ENCODE assay signal across 13 cellular contexts in the genomic region with DNA sequence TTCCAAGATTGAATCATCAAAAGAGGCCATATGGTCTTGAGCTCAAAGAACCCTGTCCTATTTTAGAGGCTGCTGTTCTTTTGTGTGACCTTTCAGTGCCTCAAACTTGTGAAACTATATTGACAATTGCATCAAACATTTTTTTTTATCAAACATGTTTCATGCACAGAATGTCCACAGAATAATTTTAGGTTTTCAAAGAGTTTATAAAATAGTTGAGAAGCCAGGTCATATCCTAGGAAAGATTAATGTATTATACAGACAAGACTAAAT.
DNase-seq lines count a peak whose midpoint lies in the region; ATAC-seq, FAIRE-seq and TF ChIP-seq lines count a peak whose summit lies in the region.
"Had no signal": no experiment of that assay in that cellular context is flagged by ENCODE, and none has a peak within 500 bp of the region (broad histone marks: within the 10 kb centered on the region; RNA-seq: fewer than 3 reads in every experiment).

No MANE protein-coding gene starts in this region.

- FAIRE-seq in A549 (lab: Jason Lieb, UNC) (no peak), GM18507 (lab: Jason Lieb, UNC) (peak; percentile 15)

- ATAC-seq in A549: no peak
- peak; percentile 13 for ATAC-seq in HG02678 (IDR thresholded peaks at IDR 0.05; ENCODE audit: unreplicated experiment)
- ATAC-seq: HCT116, heart right ventricle, sciatic nerve had no signal

- no peak overlapping the region for H3K4me3 ChIP-seq in A549
- no peak overlapping the region for H3K4me3 ChIP-seq in lower leg skin (ENCODE audit: low read depth, poor library complexity, severe bottlenecking)
- H3K4me3 ChIP-seq: heart right ventricle had no signal

- CTCF ChIA-PET in A549 (lab: Yijun Ruan, JAX): interaction anchor here (1.1 to 1.4 kb wide), 3 partner anchors 11 to 148 kb away, joined by 3 read pairs; no protein-coding TSS in a partner anchor

- peaks cover 53% of the 10 kb centered on the region for H3K36me3 Mint-ChIP-seq in activated naive CD8-positive, alpha-beta T cell

- H3K27me3 Mint-ChIP-seq in activated naive CD8-positive, alpha-beta T cell: no peaks in the 10 kb centered on the region
- H3K27me3 Mint-ChIP-seq: activated naive CD8-positive, alpha-beta T cell treated with anti-CD3 and anti-CD28 coated beads, Interleukin-2, amount 10 ng/mL, durations not matched to agents 7 days and 5 days had no signal

- H3K4me1 Mint-ChIP-seq in activated naive CD8-positive, alpha-beta T cell (ENCODE audit: low read depth): peaks cover 67% of the 10 kb centered on the region

- peak overlapping the region; percentile 93 for H3K27ac Mint-ChIP-seq in activated naive CD8-positive, alpha-beta T cell
- H3K27ac Mint-ChIP-seq: activated naive CD8-positive, alpha-beta T cell treated with anti-CD3 and anti-CD28 coated beads, Interleukin-2, amount 10 ng/mL, durations not matched to agents 7 days and 5 days had no signal

- TF ChIP-seq EP300 in A549 (IDR thresholded peaks at IDR 0.05): no peak

- H3K4me3 Mint-ChIP-seq in activated naive CD8-positive, alpha-beta T cell: no peak overlapping the region
- H3K4me3 Mint-ChIP-seq: activated naive CD8-positive, alpha-beta T cell treated with anti-CD3 and anti-CD28 coated beads, Interleukin-2, amount 10 ng/mL, durations not matched to agents 7 days and 5 days had no signal

- H3K4me1 ChIP-seq in A549: peaks cover 85% of the 10 kb centered on the region

- TF ChIP-seq RAD21 in A549 (conservative IDR thresholded peaks at IDR 0.05 in 1 of 2, IDR thresholded peaks at IDR 0.05 in 1 of 2): no peak

- POLR2A ChIA-PET in A549 (lab: Yijun Ruan, JAX): no interaction called here

- H3K9me3 Mint-ChIP-seq in activated naive CD8-positive, alpha-beta T cell (ENCODE audit: low read depth): no peaks in the 10 kb centered on the region
- H3K9me3 Mint-ChIP-seq: activated naive CD8-positive, alpha-beta T cell treated with anti-CD3 and anti-CD28 coated beads, Interleukin-2, amount 10 ng/mL, durations not matched to agents 7 days and 5 days had no signal

- TF ChIP-seq CTCF in A549 (IDR thresholded peaks at IDR 0.05) (no peak), lower leg skin (IDR thresholded peaks at IDR 0.05) (no peak), GM10266 (IDR thresholded peaks at IDR 0.05; ENCODE audit: control insufficient read depth, insufficient read depth, low read depth, missing control alignments) (no peak)

- H3K4me2 ChIP-seq in A549: peak overlapping the region; percentile 81

- H3K27ac ChIP-seq in A549: peak overlapping the region; percentile 82 to 84
- H3K27ac ChIP-seq: heart right ventricle had no signal

- DNase-seq in A549 (ENCODE audit: low read depth in 1 of 2, low spot score in 1 of 2) (no peak), GM18507 (ENCODE audit: extremely low spot score, insufficient read length, low read depth) (no peak), lower leg skin (ENCODE audit: low spot score in 2 of 2) (no peak), GM10266 (ENCODE audit: extremely low spot score) (no peak), posterior cingulate gyrus (no peak), putamen (ENCODE audit: low spot score) (no peak)
- DNase-seq: activated naive CD8-positive, alpha-beta T cell treated with anti-CD3 and anti-CD28 coated beads, Interleukin-2, amount 10 ng/mL, durations not matched to agents 7 days and 5 days; heart right ventricle; NCI-H2029 had no signal

- intact Hi-C loops in lower leg skin (cut with DNase I; ENCODE audit: low total_unique reads): no loop called here
- intact Hi-C loops in posterior cingulate gyrus (cut with DNase I): loop anchor here (10.0 kb wide), 1 partner anchor 54 kb away; no protein-coding TSS in a partner anchor

- TF ChIP-seq POLR2A in A549 (IDR thresholded peaks at IDR 0.05; ENCODE audit: low read length): no peak
- no peak for TF ChIP-seq POLR2A in lower leg skin (IDR thresholded peaks at IDR 0.05)

- no peaks in the 10 kb centered on the region for H3K9me3 ChIP-seq in A549
- H3K9me3 ChIP-seq: heart right ventricle had no signal

TF ChIP-seq in A549, 52 proteins besides CTCF, POLR2A, EP300 and RAD21:
- TF ChIP-seq CHD4 (IDR thresholded peaks at IDR 0.05; ENCODE audit: borderline replicate concordance) (no peak), RFX5 (IDR thresholded peaks at IDR 0.05) (no peak), TFCP2L1 (CRISPR knock-in tag; IDR thresholded peaks at IDR 0.05) (no peak), CEBPB (IDR thresholded peaks at IDR 0.05) (0 out of 4 replicates have a peak, but pooled peaks of 1 of the 2 experiments have one; percentile 7), CBX8 (IDR thresholded peaks at IDR 0.05) (no peak)
